Comparison of ENCODE assay signal across 22 cellular contexts in genomic region chr10:31374146-31374696, GRCh38. TPM values are rescaled to one million over a fixed set of nuclear protein-coding genes. Genes with fewer than 3 reads are reported as not detected.
DNase-seq lines count a peak whose midpoint lies in the region; ATAC-seq, FAIRE-seq and TF ChIP-seq lines count a peak whose summit lies in the region.
"Had no signal": no experiment of that assay in that cellular context is flagged by ENCODE, and none has a peak within 500 bp of the region (broad histone marks: within the 10 kb centered on the region; RNA-seq: fewer than 3 reads in every experiment).

No MANE protein-coding gene starts in this region.

- no peak overlapping the region for H3K4me3 Mint-ChIP-seq in effector memory CD8-positive, alpha-beta T cell
- H3K4me3 Mint-ChIP-seq: activated B cell treated with CpG ODN at 0.5 μM for 24 hours; activated naive CD8-positive, alpha-beta T cell treated with anti-CD3 and anti-CD28 coated beads for 36 hours; activated T-helper 1 cell treated with anti-CD3 and anti-CD28 coated beads, Interleukin-12 subunit alpha, Interleukin-12 subunit beta, Interleukin-2, Interleukin-4 antibody, amounts not matched to agents 30 ng/mL and 10 ng/mL and 1 ng/mL, durations not matched to agents 14 hours and 24 hours and 36 hours; CD4-positive, alpha-beta memory T cell; T-helper 2 cell treated with Interferon-gamma antibody and Interleukin-4, amounts not matched to agents 5 μg/mL and 100 μg/mL, for 36 hours had no signal

- no peaks in the 10 kb centered on the region for H3K27me3 Mint-ChIP-seq in effector memory CD8-positive, alpha-beta T cell
- H3K27me3 Mint-ChIP-seq: activated B cell treated with CpG ODN at 0.5 μM for 24 hours; activated naive CD8-positive, alpha-beta T cell treated with anti-CD3 and anti-CD28 coated beads for 36 hours; CD4-positive, alpha-beta memory T cell had no signal

- TF ChIP-seq CTCF in A549 (IDR thresholded peaks at IDR 0.05) = no peak

- no peaks in the 10 kb centered on the region for H3K9me3 Mint-ChIP-seq in effector memory CD8-positive, alpha-beta T cell
- H3K9me3 Mint-ChIP-seq: activated B cell treated with CpG ODN at 0.5 μM for 24 hours; activated T-helper 1 cell treated with anti-CD3 and anti-CD28 coated beads, Interleukin-12 subunit alpha, Interleukin-12 subunit beta, Interleukin-2, Interleukin-4 antibody, amounts not matched to agents 30 ng/mL and 10 ng/mL and 1 ng/mL, durations not matched to agents 14 hours and 24 hours and 36 hours; CD4-positive, alpha-beta memory T cell; T-helper 2 cell treated with Interferon-gamma antibody and Interleukin-4, amounts not matched to agents 5 μg/mL and 100 μg/mL, for 36 hours had no signal

- TF ChIP-seq POLR2A in A549 (IDR thresholded peaks at IDR 0.05; ENCODE audit: low read length) = no peak

- WGBS in A549 (ENCODE audit: missing lambda C conversion rate) = 96% methylated on average over 2 of the region's 2 CpGs

- TF ChIP-seq RAD21 in A549 (conservative IDR thresholded peaks at IDR 0.05 in 1 of 2, IDR thresholded peaks at IDR 0.05 in 1 of 2) = no peak

- peak in 1 of 2 experiments; percentile 10 for DNase-seq in A549 (ENCODE audit: low read depth in 1 of 2, low spot score in 1 of 2)
- DNase-seq in EH (ENCODE audit: low read depth) = peak; percentile 39
- DNase-seq in NCI-H345 (lab: John Stamatoyannopoulos, UW) = peak; percentile 0
- peak; percentile 42 for DNase-seq in fibroblast of gingiva (ENCODE audit: low read depth)
- DNase-seq in GM03348 (ENCODE audit: low spot score) = no peak
- no peak for DNase-seq in activated CD4-positive, CD25-positive, alpha-beta regulatory T cell treated with anti-CD3 and anti-CD28 coated beads, Interleukin-2, amount 50 U/mL, for 72 hours
- no peak for DNase-seq in effector memory CD8-positive, alpha-beta T cell
- DNase-seq: activated B cell treated with CpG ODN at 0.5 μM for 24 hours; activated naive CD8-positive, alpha-beta T cell treated with anti-CD3 and anti-CD28 coated beads for 36 hours; brain microvascular endothelial cell; CD4-positive, alpha-beta memory T cell; cortex of kidney; Karpas-422; NCI-H1436 treated with DMSO at 0.1 percent for 48 hours; NCI-H526 treated with DMSO at 0.1 percent for 48 hours; stomach; upper lobe of left lung had no signal

- no peaks in the 10 kb centered on the region for H3K9me3 ChIP-seq in A549
- H3K9me3 ChIP-seq: stomach, upper lobe of left lung had no signal

- H3K36me3 Mint-ChIP-seq in effector memory CD8-positive, alpha-beta T cell (ENCODE audit: insufficient read depth) = no peaks in the 10 kb centered on the region

- peaks cover 22 to 39% of the 10 kb centered on the region in 2 donors for H3K4me1 Mint-ChIP-seq in effector memory CD8-positive, alpha-beta T cell (ENCODE audit: low read depth in 2 of 2)

- CTCF ChIA-PET in A549 (lab: Yijun Ruan, JAX) = no interaction called here

- peak; percentile 59 for FAIRE-seq in A549 (lab: Jason Lieb, UNC)

- no peak overlapping the region for H3K27ac ChIP-seq in A549
- H3K27ac ChIP-seq: brain microvascular endothelial cell, SK-N-MC, stomach, upper lobe of left lung had no signal

- ATAC-seq in A549 (no peak), GM21529 (IDR thresholded peaks at IDR 0.05; ENCODE audit: unreplicated experiment) (no peak)
- no peak for ATAC-seq in effector memory CD8-positive, alpha-beta T cell (replicated peaks)
- ATAC-seq: Panc1 had no signal

- no peaks in the 10 kb centered on the region for H3K4me1 ChIP-seq in A549

- no peak for TF ChIP-seq EP300 in A549 (IDR thresholded peaks at IDR 0.05)

- no peak overlapping the region for H3K4me2 ChIP-seq in A549

- POLR2A ChIA-PET in A549 (lab: Yijun Ruan, JAX) = no interaction called here

- no peak overlapping the region for H3K4me3 ChIP-seq in A549
- H3K4me3 ChIP-seq: SK-N-MC, stomach, upper lobe of left lung had no signal

- H3K27ac Mint-ChIP-seq in effector memory CD8-positive, alpha-beta T cell = no peak overlapping the region
- H3K27ac Mint-ChIP-seq: activated B cell treated with CpG ODN at 0.5 μM for 24 hours; activated naive CD8-positive, alpha-beta T cell treated with anti-CD3 and anti-CD28 coated beads for 36 hours; activated T-helper 1 cell treated with anti-CD3 and anti-CD28 coated beads, Interleukin-12 subunit alpha, Interleukin-12 subunit beta, Interleukin-2, Interleukin-4 antibody, amounts not matched to agents 30 ng/mL and 10 ng/mL and 1 ng/mL, durations not matched to agents 14 hours and 24 hours and 36 hours; T-helper 2 cell treated with Interferon-gamma antibody and Interleukin-4, amounts not matched to agents 5 μg/mL and 100 μg/mL, for 36 hours had no signal

TF ChIP-seq in A549, 52 proteins besides CTCF, POLR2A, EP300 and RAD21:
- no peak for TF ChIP-seq PHF8 (IDR thresholded peaks at IDR 0.05; ENCODE audit: borderline replicate concordance, low read depth)
- TF ChIP-seq ZC3H11A (IDR thresholded peaks at IDR 0.05) = no peak
- TF ChIP-seq FOSB (CRISPR knock-in tag; IDR thresholded peaks at IDR 0.05) = no peak
- no peak for TF ChIP-seq POLR2AphosphoS2 (conservative IDR thresholded peaks at IDR 0.05; ENCODE audit: low read length)
- TF ChIP-seq MYC (IDR thresholded peaks at IDR 0.05; ENCODE audit: borderline replicate concordance, low read length) = no peak
- no peak for TF ChIP-seq ZSCAN20 (CRISPR knock-in tag; IDR thresholded peaks at IDR 0.05)

RNA-seq across cellular contexts. Expression of gene ZEB1, which starts 55.2 kb away (rescaled TPM):
- 22.8 and 23.8 TPM in 2 replicates for polyA plus RNA-seq in A549 (2011; rRNA removed)
- 2.3 and 2.8 TPM in 2 replicates for polyA plus RNA-seq in A549 (2012; cell fraction: cytosol; rRNA removed)
- polyA plus RNA-seq in A549 (2012; cell fraction: nucleus; rRNA removed) = 2.7 and 3.1 TPM in 2 replicates
- 8.1 to 8.5 TPM (median 8.1 TPM) in 3 replicates for polyA plus RNA-seq in A549 (2017; fragmentation: RNase III; extraction: RNeasy Plus Mini Kit Qiagen cat#74134 plus additional on column Dnase treatment)
- 27.3 and 31.1 TPM in 2 replicates for polyA minus RNA-seq in A549 (2011; rRNA and poly(A)+ RNA removed)

Comparison
In these comparisons a context has a peak if more than half of its experiments do, and no peak if none do; other contexts are left out.
1. DNase-seq: peak in EH (single experiment), NCI-H345 (single experiment) and fibroblast of gingiva (single experiment); none in GM03348 (single experiment), activated CD4-positive, CD25-positive, alpha-beta regulatory T cell treated with anti-CD3 and anti-CD28 coated beads, Interleukin-2, amount 50 U/mL, for 72 hours (single experiment) and effector memory CD8-positive, alpha-beta T cell (0 of 3).